Comparison of ENCODE assay signal across 30 cellular contexts in the genomic region with DNA sequence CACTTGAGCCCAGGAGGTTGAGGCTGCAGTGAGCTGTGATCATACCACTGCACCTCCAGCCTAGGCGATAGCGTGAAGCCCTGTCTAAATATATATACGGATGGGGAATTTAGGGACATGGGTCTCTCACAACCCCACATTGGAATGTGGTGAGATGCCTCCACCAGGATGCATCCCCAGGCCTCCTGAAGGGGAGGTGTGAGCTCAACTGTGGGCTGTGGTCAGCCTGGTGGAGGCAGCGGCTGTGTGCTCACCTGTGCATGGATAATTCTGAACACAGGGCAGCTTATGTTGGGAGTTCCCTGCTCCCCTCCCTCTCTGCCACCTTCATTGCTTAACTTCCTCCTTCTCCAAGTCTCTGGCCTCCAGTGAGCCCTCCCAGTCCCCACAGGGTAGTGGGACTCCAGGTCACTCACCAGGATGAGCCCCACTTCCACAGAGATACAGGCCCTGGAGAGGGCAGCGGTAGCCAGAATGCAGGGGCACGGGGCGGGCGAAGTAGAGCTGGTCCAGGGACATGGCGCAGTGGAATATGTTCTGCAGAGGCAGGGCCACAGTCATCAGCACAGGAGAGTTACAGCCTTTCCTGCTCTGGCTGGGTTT.
"Had no signal": no experiment of that assay in that cellular context is flagged by ENCODE, and none has a peak within 500 bp of the region (broad histone marks: within the 10 kb centered on the region; RNA-seq: fewer than 3 reads in every experiment).

No MANE protein-coding gene starts in this region.

- DNase-seq: activated CD4-positive, alpha-beta T cell treated with anti-CD3 and anti-CD28 coated beads for 48 hours; activated CD4-positive, alpha-beta T cell treated with anti-CD3 and anti-CD28 coated beads, Interleukin-2, amount 50 U/mL, for 48 hours; activated CD8-positive, alpha-beta memory T cell treated with anti-CD3 and anti-CD28 coated beads for 24 hours; activated gamma-delta T cell; activated naive CD4-positive, alpha-beta T cell treated with anti-CD3 and anti-CD28 coated beads, Interleukin-2, amount 10 ng/mL, durations not matched to agents 7 days and 5 days; activated naive CD8-positive, alpha-beta T cell treated with anti-CD3 and anti-CD28 coated beads, Interleukin-2, amount 10 ng/mL, durations not matched to agents 7 days and 5 days; amniotic stem cell; caudate nucleus; effector CD8-positive, alpha-beta T cell; esophagus squamous epithelium; foreskin melanocyte; left ventricle myocardium superior; mammary epithelial cell; midbrain; naive thymus-derived CD4-positive, alpha-beta T cell; nucleus accumbens; pancreas; psoas muscle; sigmoid colon; small intestine; stimulated activated CD4-positive, alpha-beta T cell treated with anti-CD3 and anti-CD28 coated beads, Interleukin-1b, Interleukin-23, amount 100 ng/mL, for 48 hours; stimulated activated CD4-positive, alpha-beta T cell treated with anti-CD3 and anti-CD28 coated beads, Interleukin-4, amount 100 ng/mL, for 4 hours; stimulated activated CD8-positive, alpha-beta memory T cell treated with anti-CD3 and anti-CD28 coated beads, Interleukin-4, amount 100 ng/mL, for 48 hours; tibial artery; WERI-Rb-1 had no signal

- H3K36me3 ChIP-seq: pancreas, WERI-Rb-1 had no signal

- H3K4me3 ChIP-seq: esophagus squamous epithelium, pancreas, psoas muscle, sigmoid colon, suprapubic skin, tibial artery had no signal

- H3K4me3 Mint-ChIP-seq: activated naive CD4-positive, alpha-beta T cell treated with anti-CD3 and anti-CD28 coated beads, Interleukin-2, amount 10 ng/mL, durations not matched to agents 7 days and 5 days; activated naive CD8-positive, alpha-beta T cell treated with anti-CD3 and anti-CD28 coated beads, Interleukin-2, amount 10 ng/mL, durations not matched to agents 7 days and 5 days; activated T-helper 1 cell treated with anti-CD3 and anti-CD28 coated beads, Interleukin-12 subunit alpha, Interleukin-12 subunit beta, Interleukin-2, Interleukin-4 antibody, amounts not matched to agents 30 ng/mL and 10 ng/mL and 1 ng/mL, durations not matched to agents 14 hours and 24 hours and 36 hours; naive thymus-derived CD4-positive, alpha-beta T cell; stimulated activated memory B cell treated with anti-CD40 and anti-IgM and Interleukin-4, amounts not matched to agents 10 μg/mL and 1 μg/mL and 100 μg/mL, for 72 hours had no signal

- H3K4me1 Mint-ChIP-seq: activated naive CD8-positive, alpha-beta T cell treated with anti-CD3 and anti-CD28 coated beads, Interleukin-2, amount 10 ng/mL, durations not matched to agents 7 days and 5 days; stimulated activated memory B cell treated with anti-CD40 and anti-IgM and Interleukin-4, amounts not matched to agents 10 μg/mL and 1 μg/mL and 100 μg/mL, for 72 hours had no signal

- H3K27me3 Mint-ChIP-seq: activated naive CD4-positive, alpha-beta T cell treated with anti-CD3 and anti-CD28 coated beads, Interleukin-2, amount 10 ng/mL, durations not matched to agents 7 days and 5 days; activated naive CD8-positive, alpha-beta T cell treated with anti-CD3 and anti-CD28 coated beads, Interleukin-2, amount 10 ng/mL, durations not matched to agents 7 days and 5 days; naive thymus-derived CD4-positive, alpha-beta T cell; stimulated activated memory B cell treated with anti-CD40 and anti-IgM and Interleukin-4, amounts not matched to agents 10 μg/mL and 1 μg/mL and 100 μg/mL, for 72 hours had no signal

- ATAC-seq: activated CD4-positive, CD25-positive, alpha-beta regulatory T cell treated with anti-CD3 and anti-CD28 coated beads, Interleukin-2, amount 50 U/mL, for 24 hours; left ventricle myocardium superior; naive thymus-derived CD4-positive, alpha-beta T cell; pancreas; stimulated activated memory B cell treated with anti-CD40 and anti-IgM and Interleukin-4, amounts not matched to agents 10 μg/mL and 1 μg/mL and 100 μg/mL, for 72 hours had no signal

- H3K9me3 Mint-ChIP-seq: activated naive CD4-positive, alpha-beta T cell treated with anti-CD3 and anti-CD28 coated beads, Interleukin-2, amount 10 ng/mL, durations not matched to agents 7 days and 5 days; activated naive CD8-positive, alpha-beta T cell treated with anti-CD3 and anti-CD28 coated beads, Interleukin-2, amount 10 ng/mL, durations not matched to agents 7 days and 5 days; activated T-helper 1 cell treated with anti-CD3 and anti-CD28 coated beads, Interleukin-12 subunit alpha, Interleukin-12 subunit beta, Interleukin-2, Interleukin-4 antibody, amounts not matched to agents 30 ng/mL and 10 ng/mL and 1 ng/mL, durations not matched to agents 14 hours and 24 hours and 36 hours; naive thymus-derived CD4-positive, alpha-beta T cell; stimulated activated memory B cell treated with anti-CD40 and anti-IgM and Interleukin-4, amounts not matched to agents 10 μg/mL and 1 μg/mL and 100 μg/mL, for 72 hours had no signal

- H3K27me3 ChIP-seq: esophagus squamous epithelium, pancreas, sigmoid colon, suprapubic skin, tibial artery had no signal

- H3K36me3 Mint-ChIP-seq: activated naive CD4-positive, alpha-beta T cell treated with anti-CD3 and anti-CD28 coated beads, Interleukin-2, amount 10 ng/mL, durations not matched to agents 7 days and 5 days; activated naive CD8-positive, alpha-beta T cell treated with anti-CD3 and anti-CD28 coated beads, Interleukin-2, amount 10 ng/mL, durations not matched to agents 7 days and 5 days; stimulated activated memory B cell treated with anti-CD40 and anti-IgM and Interleukin-4, amounts not matched to agents 10 μg/mL and 1 μg/mL and 100 μg/mL, for 72 hours had no signal

- H3K27ac Mint-ChIP-seq: activated naive CD4-positive, alpha-beta T cell treated with anti-CD3 and anti-CD28 coated beads, Interleukin-2, amount 10 ng/mL, durations not matched to agents 7 days and 5 days; activated naive CD8-positive, alpha-beta T cell treated with anti-CD3 and anti-CD28 coated beads, Interleukin-2, amount 10 ng/mL, durations not matched to agents 7 days and 5 days; activated T-helper 1 cell treated with anti-CD3 and anti-CD28 coated beads, Interleukin-12 subunit alpha, Interleukin-12 subunit beta, Interleukin-2, Interleukin-4 antibody, amounts not matched to agents 30 ng/mL and 10 ng/mL and 1 ng/mL, durations not matched to agents 14 hours and 24 hours and 36 hours; stimulated activated memory B cell treated with anti-CD40 and anti-IgM and Interleukin-4, amounts not matched to agents 10 μg/mL and 1 μg/mL and 100 μg/mL, for 72 hours had no signal

- H3K27ac ChIP-seq: epithelial cell of prostate, esophagus squamous epithelium, pancreas, psoas muscle, sigmoid colon, suprapubic skin, tibial artery, WERI-Rb-1 had no signal

- H3K4me1 ChIP-seq: esophagus squamous epithelium, pancreas, psoas muscle, sigmoid colon, suprapubic skin, tibial artery had no signal
